ENCODE assay signal across 1 cellular context in genomic region chrX:103742339-103742738, GRCh38.
TF ChIP-seq lines count a peak whose summit lies in the region.

No MANE protein-coding gene starts in this region.

TF ChIP-seq in SK-N-SH treated with all-trans-retinoic acid at 6 μM for 48 hours, 23 proteins besides CTCF, POLR2A, EP300 and RAD21 (continued from another document):
- no peak for TF ChIP-seq TSHZ2 (CRISPR knock-in tag; IDR thresholded peaks at IDR 0.05)
- no peak for TF ChIP-seq ARNTL (CRISPR knock-in tag; IDR thresholded peaks at IDR 0.05; ENCODE audit: borderline replicate concordance, low read depth)
- TF ChIP-seq ZFP30 (CRISPR knock-in tag; IDR thresholded peaks at IDR 0.05), result no peak
- TF ChIP-seq TCF4 (CRISPR knock-in tag; IDR thresholded peaks at IDR 0.05; ENCODE audit: borderline replicate concordance), result no peak
- no peak for TF ChIP-seq ZC3H10 (CRISPR knock-in tag; IDR thresholded peaks at IDR 0.05)
- TF ChIP-seq POU6F1 (CRISPR knock-in tag; IDR thresholded peaks at IDR 0.05; ENCODE audit: borderline replicate concordance, low read depth), result no peak
- TF ChIP-seq ZNF565 (CRISPR knock-in tag; conservative IDR thresholded peaks at IDR 0.05; ENCODE audit: low read depth), result no peak
- TF ChIP-seq SNAI2 (CRISPR knock-in tag; IDR thresholded peaks at IDR 0.05), result no peak
- TF ChIP-seq PATZ1 (CRISPR knock-in tag; IDR thresholded peaks at IDR 0.05; ENCODE audit: borderline replicate concordance), result no peak
- TF ChIP-seq ISL1 (CRISPR knock-in tag; IDR thresholded peaks at IDR 0.05), result no peak
- no peak for TF ChIP-seq ZFP3 (CRISPR knock-in tag; IDR thresholded peaks at IDR 0.05)
- no peak for TF ChIP-seq BACH2 (CRISPR knock-in tag; IDR thresholded peaks at IDR 0.05; ENCODE audit: borderline replicate concordance)
